ENCODE assay signal across 1 cellular context in genomic region chr11:31492320-31492913, GRCh38.
TF ChIP-seq lines count a peak whose summit lies in the region.

No MANE protein-coding gene starts in this region.

TF ChIP-seq in GM12878, 131 proteins besides CTCF, POLR2A, EP300 and RAD21 (continued from another document):
- TF ChIP-seq PRDM15 (CRISPR knock-in tag; IDR thresholded peaks at IDR 0.05) (no peak), TCF7 (IDR thresholded peaks at IDR 0.05; ENCODE audit: borderline replicate concordance) (peak; percentile 48; the same call in 1 of the 2 replicates), DPF2 (IDR thresholded peaks at IDR 0.05) (no peak), JUNB (IDR thresholded peaks at IDR 0.05) (peak; percentile 9; the same call in 1 of the 2 replicates)
